Comparison of ENCODE assay signal across 20 cellular contexts in the genomic region with DNA sequence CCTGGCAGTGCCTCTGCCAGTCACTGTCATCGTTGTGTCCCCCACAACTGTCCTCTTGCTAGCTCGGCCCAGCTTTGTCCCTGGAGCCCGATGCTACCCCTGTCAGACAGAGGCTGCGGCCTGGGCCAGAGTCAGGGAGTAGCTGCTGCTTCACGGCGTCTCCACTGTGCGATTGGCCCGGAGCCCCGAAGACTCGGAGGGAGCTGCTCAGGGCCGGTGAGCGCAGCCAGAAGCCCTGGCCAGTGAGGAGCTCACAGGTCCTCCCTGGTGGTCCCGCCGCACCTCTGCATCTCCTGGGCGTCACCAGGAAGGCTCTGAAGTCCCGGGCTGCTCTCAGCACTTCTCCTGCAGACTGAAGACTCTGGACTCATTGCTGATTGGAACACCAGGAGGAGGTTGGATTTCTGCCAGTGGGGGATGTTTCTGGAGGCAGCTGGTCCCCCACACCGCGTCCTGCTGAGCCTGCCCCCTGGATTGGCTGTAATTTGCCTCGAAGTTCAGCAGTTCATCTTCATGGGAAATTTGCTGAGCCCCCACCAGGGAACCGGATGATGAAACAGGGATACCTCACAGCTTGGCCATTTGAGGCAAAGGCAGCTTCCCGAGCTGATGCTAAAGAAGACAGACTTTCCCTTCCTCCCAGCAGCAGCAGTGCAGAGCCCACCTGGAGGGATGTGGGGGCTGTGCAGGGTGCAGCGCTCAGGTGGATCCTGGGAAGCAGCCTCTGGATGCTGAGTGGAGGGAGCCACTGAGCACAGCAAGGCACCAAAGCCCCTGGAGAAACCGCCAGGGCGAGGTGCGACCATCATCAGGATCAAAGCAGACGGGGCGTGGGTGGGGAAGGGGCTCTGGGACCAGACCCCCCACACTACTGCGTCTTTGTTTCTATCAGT. TPM values are rescaled to one million over a fixed set of nuclear protein-coding genes. Genes with fewer than 3 reads are reported as not detected.
DNase-seq lines count a peak whose midpoint lies in the region; ATAC-seq, FAIRE-seq and TF ChIP-seq lines count a peak whose summit lies in the region.
"Had no signal": no experiment of that assay in that cellular context is flagged by ENCODE, and none has a peak within 500 bp of the region (broad histone marks: within the 10 kb centered on the region; RNA-seq: fewer than 3 reads in every experiment).

No MANE protein-coding gene starts in this region.

- WGBS in hepatocyte (ENCODE audit: low lambda C conversion rate, missing lambda C conversion rate), result 91% methylated on average over 27 of the region's 28 CpGs

- H3K27me3 Mint-ChIP-seq in activated T-cell treated with anti-CD3 and anti-CD28 coated beads, Interleukin-2, amount 50 U/mL, for 24 hours, result no peaks in the 10 kb centered on the region
- no peaks in the 10 kb centered on the region for H3K27me3 Mint-ChIP-seq in activated T-cell treated with anti-CD3 and anti-CD28 coated beads, Interleukin-2, amount 50 U/mL, for 4 hours (ENCODE audit: low read depth)
- H3K27me3 Mint-ChIP-seq in activated naive CD8-positive, alpha-beta T cell, result no peaks in the 10 kb centered on the region

- H3K27me3 ChIP-seq in hepatocyte, result no peaks in the 10 kb centered on the region
- H3K27me3 ChIP-seq: vagina had no signal

- H3K4me3 Mint-ChIP-seq in activated T-cell treated with anti-CD3 and anti-CD28 coated beads, Interleukin-2, amount 50 U/mL, for 24 hours, result no peak overlapping the region
- H3K4me3 Mint-ChIP-seq in activated T-cell treated with anti-CD3 and anti-CD28 coated beads, Interleukin-2, amount 50 U/mL, for 4 hours, result no peak overlapping the region
- no peak overlapping the region for H3K4me3 Mint-ChIP-seq in activated naive CD8-positive, alpha-beta T cell
- H3K4me3 Mint-ChIP-seq: T-helper 1 cell treated with Interleukin-12 subunit alpha and Interleukin-12 subunit beta and Interleukin-4 antibody, amounts not matched to agents 30 μg/mL and 1 μg/mL, for 36 hours had no signal

- no peak for ATAC-seq in activated T-cell treated with anti-CD3 and anti-CD28 coated beads, Interleukin-2, amount 50 U/mL, for 4 hours
- ATAC-seq: psoas muscle had no signal

- H3K4me1 Mint-ChIP-seq in activated T-cell treated with anti-CD3 and anti-CD28 coated beads, Interleukin-2, amount 50 U/mL, for 24 hours (ENCODE audit: low read depth), result peaks cover 30% of the 10 kb centered on the region
- peaks cover 27% of the 10 kb centered on the region for H3K4me1 Mint-ChIP-seq in activated T-cell treated with anti-CD3 and anti-CD28 coated beads, Interleukin-2, amount 50 U/mL, for 4 hours (ENCODE audit: low read depth)
- peaks cover 18% of the 10 kb centered on the region for H3K4me1 Mint-ChIP-seq in activated naive CD8-positive, alpha-beta T cell (ENCODE audit: low read depth)

- no peak overlapping the region for H3K27ac ChIP-seq in hepatocyte
- H3K27ac ChIP-seq: psoas muscle, vagina, VCaP had no signal

- TF ChIP-seq CTCF in hepatocyte (IDR thresholded peaks at IDR 0.05; ENCODE audit: poor library complexity), result no peak

- H3K36me3 ChIP-seq in hepatocyte (replicated peaks; ENCODE audit: insufficient read depth, low read depth), result no peaks in the 10 kb centered on the region

- H3K79me2 ChIP-seq in hepatocyte, result no peaks in the 10 kb centered on the region

- H3K9me3 Mint-ChIP-seq in activated T-cell treated with anti-CD3 and anti-CD28 coated beads, Interleukin-2, amount 50 U/mL, for 24 hours, result no peaks in the 10 kb centered on the region
- H3K9me3 Mint-ChIP-seq in activated T-cell treated with anti-CD3 and anti-CD28 coated beads, Interleukin-2, amount 50 U/mL, for 4 hours, result no peaks in the 10 kb centered on the region
- H3K9me3 Mint-ChIP-seq in activated naive CD8-positive, alpha-beta T cell (ENCODE audit: low read depth), result no peaks in the 10 kb centered on the region
- H3K9me3 Mint-ChIP-seq: immature natural killer cell; T-helper 1 cell treated with Interleukin-12 subunit alpha and Interleukin-12 subunit beta and Interleukin-4 antibody, amounts not matched to agents 30 μg/mL and 1 μg/mL, for 36 hours had no signal

- FAIRE-seq in GM19239 (lab: Jason Lieb, UNC), result no peak
- FAIRE-seq: GM18507 had no signal

- no peak overlapping the region for H3K4me3 ChIP-seq in hepatocyte
- H3K4me3 ChIP-seq: lung, psoas muscle, vagina had no signal

- no peaks in the 10 kb centered on the region for H3K9me3 ChIP-seq in hepatocyte (ENCODE audit: low read depth)
- H3K9me3 ChIP-seq: psoas muscle, vagina had no signal

- peaks cover 18% of the 10 kb centered on the region for H3K4me1 ChIP-seq in hepatocyte (ENCODE audit: insufficient read depth)

- H3K9me2 ChIP-seq in hepatocyte (replicated peaks; ENCODE audit: insufficient read depth), result no peaks in the 10 kb centered on the region

- H3K36me3 Mint-ChIP-seq in activated T-cell treated with anti-CD3 and anti-CD28 coated beads, Interleukin-2, amount 50 U/mL, for 24 hours (ENCODE audit: low read depth), result peaks cover 85% of the 10 kb centered on the region
- H3K36me3 Mint-ChIP-seq in activated T-cell treated with anti-CD3 and anti-CD28 coated beads, Interleukin-2, amount 50 U/mL, for 4 hours (ENCODE audit: insufficient read depth), result peaks cover 7% of the 10 kb centered on the region
- H3K36me3 Mint-ChIP-seq in activated naive CD8-positive, alpha-beta T cell, result no peaks in the 10 kb centered on the region

- no peaks in the 10 kb centered on the region for H4K20me1 ChIP-seq in hepatocyte (ENCODE audit: insufficient read depth, poor library complexity, severe bottlenecking)

- no peak for DNase-seq in activated T-cell treated with anti-CD3 and anti-CD28 coated beads, Interleukin-2, amount 50 U/mL, for 24 hours
- no peak for DNase-seq in activated T-cell treated with anti-CD3 and anti-CD28 coated beads, Interleukin-2, amount 50 U/mL, for 4 hours
- peak; percentile 2 for DNase-seq in hepatocyte (ENCODE audit: low spot score)
- DNase-seq in smooth muscle cell of the brain vasculature (ENCODE audit: low read depth, low spot score), result peak; percentile 92
- no peak for DNase-seq in GM19239 (ENCODE audit: insufficient read length, low spot score)
- no peak for DNase-seq in RKO (ENCODE audit: low spot score)
- no peak for DNase-seq in stimulated activated CD4-positive, alpha-beta T cell treated with anti-CD3 and anti-CD28 coated beads, Interleukin-2, amount 100 ng/mL, for 48 hours
- DNase-seq: immature natural killer cell; NCI-H1105; NCI-H2107; NCI-H82; RPMI8226; stimulated activated CD4-positive, alpha-beta T cell treated with anti-CD3 and anti-CD28 coated beads, Interleukin-15, amount 100 ng/mL, for 24 hours had no signal

- H3K4me2 ChIP-seq in hepatocyte, result no peak overlapping the region

- H2AFZ ChIP-seq in hepatocyte, result no peak overlapping the region

- H3K27ac Mint-ChIP-seq in activated T-cell treated with anti-CD3 and anti-CD28 coated beads, Interleukin-2, amount 50 U/mL, for 24 hours, result peak overlapping the region; percentile 84
- peak overlapping the region; percentile 28 for H3K27ac Mint-ChIP-seq in activated naive CD8-positive, alpha-beta T cell
- H3K27ac Mint-ChIP-seq: T-helper 1 cell treated with Interleukin-12 subunit alpha and Interleukin-12 subunit beta and Interleukin-4 antibody, amounts not matched to agents 30 μg/mL and 1 μg/mL, for 36 hours had no signal

RNA-seq across cellular contexts. Expression of a gene that starts 45.6 kb away (rescaled TPM):
- 10 to 100 TPM; 39.1 to 48.4 (median 47.0) TPM for total RNA-seq in activated T-cell treated with anti-CD3 and anti-CD28 coated beads, Interleukin-2, amount 50 U/mL, for 4 hours
- total RNA-seq in hepatocyte, result 10.6 and 11.2 TPM in 2 replicates
- 25.3 and 29.0 TPM in 2 replicates for polyA plus RNA-seq in hepatocyte

RNA-seq across cellular contexts. Expression of a gene that starts 45.8 kb away (rescaled TPM):
- total RNA-seq in activated T-cell treated with anti-CD3 and anti-CD28 coated beads, Interleukin-2, amount 50 U/mL, for 4 hours, result 10 to 100 TPM; 74.8 to 92.6 (median 76.2) TPM
- total RNA-seq in hepatocyte, result 43.8 and 48.3 TPM in 2 replicates
- 47.9 and 48.6 TPM in 2 replicates for polyA plus RNA-seq in hepatocyte

RNA-seq across cellular contexts. Expression of a gene that starts 57.0 kb away (rescaled TPM):
- total RNA-seq in activated T-cell treated with anti-CD3 and anti-CD28 coated beads, Interleukin-2, amount 50 U/mL, for 4 hours, result 10 to 100 TPM; 42.4 to 49.3 (median 45.2) TPM
- total RNA-seq in hepatocyte, result 38.7 and 44.8 TPM in 2 replicates
- polyA plus RNA-seq in hepatocyte, result 40.2 and 50.4 TPM in 2 replicates

Comparison
In these comparisons a context has a peak if more than half of its experiments do, and no peak if none do; other contexts are left out.
1. DNase-seq: peak in hepatocyte (single experiment) and smooth muscle cell of the brain vasculature (single experiment); none in activated T-cell treated with anti-CD3 and anti-CD28 coated beads, Interleukin-2, amount 50 U/mL, for 24 hours (single experiment), activated T-cell treated with anti-CD3 and anti-CD28 coated beads, Interleukin-2, amount 50 U/mL, for 4 hours (single experiment), GM19239 (single experiment), RKO (single experiment) and stimulated activated CD4-positive, alpha-beta T cell treated with anti-CD3 and anti-CD28 coated beads, Interleukin-2, amount 100 ng/mL, for 48 hours (0 of 2).